In the genomic region with DNA sequence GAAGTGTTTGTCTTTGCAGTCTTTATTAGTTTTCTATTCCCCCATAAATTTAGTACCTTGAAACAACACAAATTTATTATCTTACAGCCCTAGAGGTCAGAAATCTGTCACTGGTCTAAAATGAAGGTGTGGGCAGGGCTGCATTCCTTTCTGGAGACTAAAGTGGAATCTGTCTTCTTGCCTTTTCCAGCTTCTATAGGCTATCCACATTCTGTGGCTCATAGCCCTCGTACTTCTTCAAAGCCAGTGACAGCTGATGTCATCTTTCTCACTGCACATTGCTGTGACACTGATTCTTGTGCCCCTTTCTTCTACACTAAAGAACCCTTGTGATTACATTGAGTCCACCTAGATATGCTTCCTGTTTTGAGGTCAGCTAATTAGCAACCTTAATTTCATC, we compare ENCODE assay signal across 20 cellular contexts. TPM values are rescaled to one million over a fixed set of nuclear protein-coding genes. Genes with fewer than 3 reads are reported as not detected.
DNase-seq lines count a peak whose midpoint lies in the region; FAIRE-seq and TF ChIP-seq lines count a peak whose summit lies in the region.
"Had no signal": no experiment of that assay in that cellular context is flagged by ENCODE, and none has a peak within 500 bp of the region (broad histone marks: within the 10 kb centered on the region; RNA-seq: fewer than 3 reads in every experiment).

No MANE protein-coding gene starts in this region.

- peaks cover 13% of the 10 kb centered on the region for H3K9me3 Mint-ChIP-seq in mesothelial cell of epicardium
- H3K9me3 Mint-ChIP-seq in progenitor cell of endocrine pancreas (ENCODE audit: low read depth) = peaks cover 13% of the 10 kb centered on the region

- H3K4me3 ChIP-seq in AG10803 (ENCODE audit: low read length) = no peak overlapping the region
- H3K4me3 ChIP-seq: GM12878, hepatocyte, right lobe of liver had no signal

- H3K4me1 Mint-ChIP-seq in mesothelial cell of epicardium (peaks cover 57% of the 10 kb centered on the region), progenitor cell of endocrine pancreas (ENCODE audit: low read depth) (no peaks in the 10 kb centered on the region)

- peaks cover 12% of the 10 kb centered on the region for H3K36me3 Mint-ChIP-seq in mesothelial cell of epicardium
- H3K36me3 Mint-ChIP-seq in progenitor cell of endocrine pancreas (ENCODE audit: insufficient read depth) = no peaks in the 10 kb centered on the region

- FAIRE-seq in TTC549 (lab: Jason Lieb, UNC) = peak; percentile 95
- FAIRE-seq: GM12878, urothelium cell line had no signal

- peak overlapping the region; percentile 71 for H3K27ac Mint-ChIP-seq in mesothelial cell of epicardium
- H3K27ac Mint-ChIP-seq in progenitor cell of endocrine pancreas = no peak overlapping the region

- no peak overlapping the region for H3K4me3 Mint-ChIP-seq in mesothelial cell of epicardium
- H3K4me3 Mint-ChIP-seq in progenitor cell of endocrine pancreas (ENCODE audit: low read depth) = no peak overlapping the region

- TF ChIP-seq CTCF in AG10803 (conservative IDR thresholded peaks at IDR 0.05; ENCODE audit: low read length) (no peak), mesothelial cell of epicardium (IDR thresholded peaks at IDR 0.05; ENCODE audit: unreplicated experiment) (no peak), progenitor cell of endocrine pancreas (IDR thresholded peaks at IDR 0.05; ENCODE audit: unreplicated experiment) (no peak)

- DNase-seq in AG10803 (ENCODE audit: low read depth) = peak; percentile 27
- DNase-seq in M059J (ENCODE audit: low read depth) = peak; percentile 50
- DNase-seq in mesothelial cell of epicardium (ENCODE audit: low spot score in 2 of 2, unreplicated experiment in 2 of 2) = no peak
- DNase-seq in NCI-H187 (lab: John Stamatoyannopoulos, UW) = no peak
- DNase-seq in cardiac septum (ENCODE audit: low spot score) = no peak
- DNase-seq in progenitor cell of endocrine pancreas (ENCODE audit: low spot score, unreplicated experiment) = no peak
- no peak for DNase-seq in NCI-H524 (lab: John Stamatoyannopoulos, UW)
- DNase-seq: activated gamma-delta T cell, dermis blood vessel endothelial cell, H7, NCI-H526, right lobe of liver, SHP77 treated with DMSO at 0.1 percent for 48 hours, T-helper 2 cell had no signal

- no peaks in the 10 kb centered on the region for H3K27me3 Mint-ChIP-seq in mesothelial cell of epicardium (ENCODE audit: low read depth)
- no peaks in the 10 kb centered on the region for H3K27me3 Mint-ChIP-seq in progenitor cell of endocrine pancreas

- intact Hi-C loops in cardiac septum (cut with DNase I) = no loop called here

RNA-seq across cellular contexts. Expression of gene DCN, which starts 23.2 kb away (rescaled TPM):
- total RNA-seq in M059J (2014; rRNA removed; shearing (Covaris generic)) = 16.3 and 16.5 TPM in 2 replicates
- total RNA-seq in mesothelial cell of epicardium = 1,349 to 1,406 TPM (median 1,402 TPM) in 3 replicates
- 480 TPM for total RNA-seq in cardiac septum
- total RNA-seq in progenitor cell of endocrine pancreas = 0.55 TPM in 1 of 2 replicates, not detected in the other
- total RNA-seq: H7, HT1080, OCI-LY7 had no signal

Comparison
In these comparisons a context has a peak if more than half of its experiments do, and no peak if none do; other contexts are left out.
1. DNase-seq: peak in AG10803 (single experiment) and M059J (single experiment); none in mesothelial cell of epicardium (0 of 2), NCI-H187 (0 of 2), cardiac septum (single experiment), progenitor cell of endocrine pancreas (single experiment) and NCI-H524 (0 of 2).
2. RNA of gene DCN, which starts 23.2 kb away (total RNA-seq): 1,349 to 1,406 TPM in mesothelial cell of epicardium and 480 TPM in cardiac septum (single experiment); 16.3 to 16.5 TPM in M059J and 0.55 TPM in progenitor cell of endocrine pancreas; every median in the first group is over 10 times any median in the second.